In the genomic region with DNA sequence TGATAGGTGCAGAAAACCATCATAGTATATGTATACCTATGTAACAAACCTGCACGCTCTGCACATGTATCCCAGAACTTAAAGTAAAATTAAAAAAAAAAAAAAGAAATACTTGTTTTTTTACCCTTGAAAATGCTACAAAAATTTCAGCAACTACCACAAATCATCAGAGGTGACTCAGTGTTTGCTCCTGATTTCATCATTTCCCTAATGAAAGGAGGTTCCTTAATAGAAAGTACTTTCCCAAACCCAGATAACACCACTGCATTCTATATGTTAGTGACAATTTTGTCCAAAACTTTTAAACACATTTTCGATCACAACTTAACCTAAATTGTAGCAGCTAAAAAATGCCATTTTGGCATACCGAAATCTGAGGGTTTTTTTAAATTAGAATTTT, we compare ENCODE assay signal across 15 cellular contexts.
DNase-seq lines count a peak whose midpoint lies in the region; ATAC-seq lines count a peak whose summit lies in the region.
"Had no signal": no experiment of that assay in that cellular context is flagged by ENCODE, and none has a peak within 500 bp of the region (broad histone marks: within the 10 kb centered on the region; RNA-seq: fewer than 3 reads in every experiment).

No MANE protein-coding gene starts in this region.

- H3K4me3 Mint-ChIP-seq in stimulated activated naive CD8-positive, alpha-beta T cell treated with anti-CD3 and anti-CD28 coated beads, Interleukin-15, amount 100 ng/mL, for 72 hours = peak overlapping the region; percentile 20 to 26
- H3K4me3 Mint-ChIP-seq: activated naive CD4-positive, alpha-beta T cell treated with anti-CD3 and anti-CD28 coated beads, Interleukin-2, amount 50 U/mL, for 24 hours had no signal

- peak overlapping the region; percentile 95 to 96 for H3K27ac Mint-ChIP-seq in stimulated activated naive CD8-positive, alpha-beta T cell treated with anti-CD3 and anti-CD28 coated beads, Interleukin-15, amount 100 ng/mL, for 72 hours
- H3K27ac Mint-ChIP-seq: activated naive CD4-positive, alpha-beta T cell treated with anti-CD3 and anti-CD28 coated beads, Interleukin-2, amount 50 U/mL, for 24 hours had no signal

- H3K4me1 Mint-ChIP-seq in stimulated activated naive CD8-positive, alpha-beta T cell treated with anti-CD3 and anti-CD28 coated beads, Interleukin-15, amount 100 ng/mL, for 72 hours = peaks cover 24% of the 10 kb centered on the region
- H3K4me1 Mint-ChIP-seq: activated naive CD4-positive, alpha-beta T cell treated with anti-CD3 and anti-CD28 coated beads, Interleukin-2, amount 50 U/mL, for 24 hours had no signal

- peak; percentile 50 for ATAC-seq in stimulated activated naive CD8-positive, alpha-beta T cell treated with anti-CD3 and anti-CD28 coated beads, Interleukin-15, amount 100 ng/mL, for 72 hours
- ATAC-seq in stimulated activated naive CD8-positive, alpha-beta T cell treated with anti-CD3 and anti-CD28 coated beads, Interleukin-15, Interleukin-2, amounts not matched to agents 100 U/mL and 50 U/mL, for 24 hours = no peak
- ATAC-seq in GM21723 (IDR thresholded peaks at IDR 0.05; ENCODE audit: unreplicated experiment) (no peak), HG02588 (IDR thresholded peaks at IDR 0.05; ENCODE audit: unreplicated experiment) (no peak)
- ATAC-seq: gastroesophageal sphincter had no signal

- H3K27me3 Mint-ChIP-seq in stimulated activated naive CD8-positive, alpha-beta T cell treated with anti-CD3 and anti-CD28 coated beads, Interleukin-15, amount 100 ng/mL, for 72 hours = no peaks in the 10 kb centered on the region
- H3K27me3 Mint-ChIP-seq: activated naive CD4-positive, alpha-beta T cell treated with anti-CD3 and anti-CD28 coated beads, Interleukin-2, amount 50 U/mL, for 24 hours had no signal

- H3K9me3 Mint-ChIP-seq in stimulated activated naive CD8-positive, alpha-beta T cell treated with anti-CD3 and anti-CD28 coated beads, Interleukin-15, amount 100 ng/mL, for 72 hours = peaks cover 0 to 12% of the 10 kb centered on the region in 2 donors
- H3K9me3 Mint-ChIP-seq: activated naive CD4-positive, alpha-beta T cell treated with anti-CD3 and anti-CD28 coated beads, Interleukin-2, amount 50 U/mL, for 24 hours had no signal

- no peak for DNase-seq in stimulated activated naive CD8-positive, alpha-beta T cell treated with anti-CD3 and anti-CD28 coated beads, Interleukin-15, amount 100 ng/mL, for 72 hours
- no peak for DNase-seq in stimulated activated naive CD8-positive, alpha-beta T cell treated with anti-CD3 and anti-CD28 coated beads, Interleukin-15, Interleukin-2, amounts not matched to agents 100 U/mL and 50 U/mL, for 24 hours
- DNase-seq in NOMO-1 treated with dmso at 0.1 percent for 144 hours (lab: John Stamatoyannopoulos, UW; ENCODE audit: unreplicated experiment) (peak; percentile 32), epithelial cell of prostate (ENCODE audit: low read depth, low spot score) (no peak), stromal cell of bone marrow (ENCODE audit: low read depth) (peak; percentile 45)
- no peak for DNase-seq in activated CD4-positive, alpha-beta T cell treated with anti-CD3 and anti-CD28 coated beads for 4 hours
- DNase-seq: NCI-H1092 treated with DMSO at 0.1 percent for 48 hours, NCI-H524, SHP77 treated with DMSO at 0.1 percent for 48 hours had no signal

- peak overlapping the region; percentile 71 for H3K27ac ChIP-seq in epithelial cell of prostate
- H3K27ac ChIP-seq: coronary artery, gastroesophageal sphincter, vagina had no signal

Comparison
In these comparisons a context has a peak if more than half of its experiments do, and no peak if none do; other contexts are left out.
1. DNase-seq: peak in NOMO-1 treated with dmso at 0.1 percent for 144 hours (single experiment) and stromal cell of bone marrow (single experiment); none in stimulated activated naive CD8-positive, alpha-beta T cell treated with anti-CD3 and anti-CD28 coated beads, Interleukin-15, amount 100 ng/mL, for 72 hours (0 of 2), stimulated activated naive CD8-positive, alpha-beta T cell treated with anti-CD3 and anti-CD28 coated beads, Interleukin-15, Interleukin-2, amounts not matched to agents 100 U/mL and 50 U/mL, for 24 hours (single experiment), epithelial cell of prostate (single experiment) and activated CD4-positive, alpha-beta T cell treated with anti-CD3 and anti-CD28 coated beads for 4 hours (0 of 2).